Comparison of ENCODE assay signal across 30 cellular contexts in the genomic region with DNA sequence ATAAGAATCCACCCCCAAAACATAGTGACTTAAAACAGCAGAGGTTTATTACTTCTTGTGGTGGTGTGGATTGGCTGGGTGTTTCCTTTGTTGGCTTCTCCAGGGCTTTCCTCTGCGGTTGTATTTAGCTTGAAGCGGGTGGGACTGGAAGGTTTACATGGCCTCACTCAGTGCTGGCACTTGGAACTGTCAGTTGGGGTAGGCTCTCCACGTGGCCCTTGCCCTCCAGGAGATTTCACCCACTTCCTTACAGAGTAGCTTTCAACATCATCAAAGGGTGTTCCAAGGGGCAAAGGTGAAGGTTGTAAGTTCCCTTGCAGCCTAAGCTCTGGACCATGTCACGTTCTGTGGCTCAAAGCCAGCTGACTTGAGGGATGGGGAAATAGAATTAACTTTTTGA. TPM values are rescaled to one million over a fixed set of nuclear protein-coding genes. Genes with fewer than 3 reads are reported as not detected.
"Had no signal": no experiment of that assay in that cellular context is flagged by ENCODE, and none has a peak within 500 bp of the region (broad histone marks: within the 10 kb centered on the region; RNA-seq: fewer than 3 reads in every experiment).

No MANE protein-coding gene starts in this region.

- H3K27ac ChIP-seq: breast epithelium, esophagus muscularis mucosa, neutrophil, pancreas, tibial artery had no signal

- H3K27me3 ChIP-seq: pancreas, tibial artery had no signal

- H3K36me3 ChIP-seq: breast epithelium, esophagus muscularis mucosa, neutrophil, pancreas, tibial artery had no signal

- H3K4me1 ChIP-seq: breast epithelium, esophagus muscularis mucosa, pancreas, tibial artery had no signal

- H3K4me3 Mint-ChIP-seq: activated B cell treated with CpG ODN at 0.5 μM for 24 hours; activated CD4-positive, alpha-beta T cell treated with anti-CD3 and anti-CD28 coated beads for 36 hours; activated naive CD8-positive, alpha-beta T cell treated with anti-CD3 and anti-CD28 coated beads, Interleukin-2, amount 10 ng/mL, durations not matched to agents 7 days and 5 days; activated T-cell treated with anti-CD3 and anti-CD28 coated beads, Interleukin-2, amount 50 U/mL, for 24 hours; effector memory CD8-positive, alpha-beta T cell; memory B cell; nephron; stimulated activated effector memory CD8-positive, alpha-beta T cell treated with anti-CD3 and anti-CD28 coated beads, Interleukin-12 subunit alpha, Interleukin-12 subunit beta, amount 100 ng/mL, for 72 hours had no signal

- H3K36me3 Mint-ChIP-seq: activated naive CD8-positive, alpha-beta T cell treated with anti-CD3 and anti-CD28 coated beads, Interleukin-2, amount 10 ng/mL, durations not matched to agents 7 days and 5 days; memory B cell; stimulated activated effector memory CD8-positive, alpha-beta T cell treated with anti-CD3 and anti-CD28 coated beads, Interleukin-12 subunit alpha, Interleukin-12 subunit beta, amount 100 ng/mL, for 72 hours had no signal

- H3K9me3 ChIP-seq: breast epithelium, esophagus muscularis mucosa, neutrophil, pancreas, tibial artery had no signal

- H3K4me1 Mint-ChIP-seq: activated B cell treated with CpG ODN at 0.5 μM for 24 hours; memory B cell; nephron; stimulated activated effector memory CD8-positive, alpha-beta T cell treated with anti-CD3 and anti-CD28 coated beads, Interleukin-12 subunit alpha, Interleukin-12 subunit beta, amount 100 ng/mL, for 72 hours had no signal

- H3K27me3 Mint-ChIP-seq: activated CD4-positive, alpha-beta T cell treated with anti-CD3 and anti-CD28 coated beads for 36 hours; activated T-cell treated with anti-CD3 and anti-CD28 coated beads, Interleukin-2, amount 50 U/mL, for 24 hours; stimulated activated naive CD8-positive, alpha-beta T cell treated with anti-CD3 and anti-CD28 coated beads, Interleukin-15, amount 100 ng/mL, for 72 hours had no signal

- H3K4me3 ChIP-seq: breast epithelium, esophagus muscularis mucosa, pancreas, tibial artery had no signal

- DNase-seq: activated B cell treated with CpG ODN at 0.5 μM for 24 hours; activated CD4-positive, alpha-beta T cell treated with anti-CD3 and anti-CD28 coated beads for 36 hours; activated CD4-positive, alpha-beta T cell treated with anti-CD3 and anti-CD28 coated beads, Interleukin-2, amount 50 U/mL, for 4 hours; activated CD8-positive, alpha-beta memory T cell treated with anti-CD3 and anti-CD28 coated beads for 24 hours; activated CD8-positive, alpha-beta memory T cell treated with anti-CD3 and anti-CD28 coated beads, Interleukin-2, amount 50 U/mL, for 4 hours; activated naive CD4-positive, alpha-beta T cell; activated naive CD8-positive, alpha-beta T cell treated with anti-CD3 and anti-CD28 coated beads, Interleukin-2, amount 10 ng/mL, durations not matched to agents 7 days and 5 days; activated T-cell treated with anti-CD3 and anti-CD28 coated beads, Interleukin-2, amount 50 U/mL, for 24 hours; amniotic stem cell; effector memory CD8-positive, alpha-beta T cell; hypothalamus; pancreas; stimulated activated CD4-positive, alpha-beta T cell treated with anti-CD3 and anti-CD28 coated beads, Interleukin-1b, Interleukin-23, amount 100 ng/mL, for 48 hours; stimulated activated naive CD8-positive, alpha-beta T cell treated with anti-CD3 and anti-CD28 coated beads, Interleukin-15, amount 100 ng/mL, for 72 hours; T1000; tibial artery had no signal

- H3K9me3 Mint-ChIP-seq: activated T-cell treated with anti-CD3 and anti-CD28 coated beads, Interleukin-2, amount 50 U/mL, for 24 hours; central memory CD8-positive, alpha-beta T cell; nephron; stimulated activated effector memory CD8-positive, alpha-beta T cell treated with anti-CD3 and anti-CD28 coated beads, Interleukin-12 subunit alpha, Interleukin-12 subunit beta, amount 100 ng/mL, for 72 hours had no signal

- H3K27ac Mint-ChIP-seq: activated B cell treated with CpG ODN at 0.5 μM for 24 hours; activated CD4-positive, alpha-beta T cell treated with anti-CD3 and anti-CD28 coated beads for 36 hours; activated naive CD8-positive, alpha-beta T cell treated with anti-CD3 and anti-CD28 coated beads, Interleukin-2, amount 10 ng/mL, durations not matched to agents 7 days and 5 days; activated T-cell treated with anti-CD3 and anti-CD28 coated beads, Interleukin-2, amount 50 U/mL, for 24 hours; activated T-helper 2 cell treated with anti-CD3 and anti-CD28 coated beads, Interferon-gamma antibody, Interleukin-2, Interleukin-4, amounts not matched to agents 10 μg/mL and 5 μg/mL and 100 μg/mL, durations not matched to agents 14 hours and 24 hours and 36 hours; effector memory CD8-positive, alpha-beta T cell; memory B cell; nephron; stimulated activated effector memory CD8-positive, alpha-beta T cell treated with anti-CD3 and anti-CD28 coated beads, Interleukin-12 subunit alpha, Interleukin-12 subunit beta, amount 100 ng/mL, for 72 hours had no signal

RNA-seq across cellular contexts. Expression of gene NKX2-2, which starts 32.5 kb away (rescaled TPM):
- total RNA-seq: activated B cell treated with CpG ODN at 0.5 μM for 24 hours; activated CD4-positive, alpha-beta T cell treated with anti-CD3 and anti-CD28 coated beads for 36 hours; activated naive CD8-positive, alpha-beta T cell treated with anti-CD3 and anti-CD28 coated beads, Interleukin-2, amount 10 ng/mL, durations not matched to agents 7 days and 5 days; activated T-helper 2 cell treated with anti-CD3 and anti-CD28 coated beads, Interferon-gamma antibody, Interleukin-2, Interleukin-4, amounts not matched to agents 10 μg/mL and 5 μg/mL and 100 μg/mL, durations not matched to agents 14 hours and 24 hours and 36 hours; breast epithelium; dermis microvascular lymphatic vessel endothelial cell; endothelial cell of umbilical vein; esophagus muscularis mucosa; lower leg skin; pulmonary artery endothelial cell; right cardiac atrium; skeletal muscle tissue had no signal
- polyA plus RNA-seq: endothelial cell of umbilical vein, right cardiac atrium had no signal
